In genomic region chr12:111068281-111068680, GRCh38 we compare ENCODE assay signal across 12 cellular contexts. TPM values are rescaled to one million over a fixed set of nuclear protein-coding genes. Genes with fewer than 3 reads are reported as not detected.
DNase-seq lines count a peak whose midpoint lies in the region; ATAC-seq and TF ChIP-seq lines count a peak whose summit lies in the region.
"Had no signal": no experiment of that assay in that cellular context is flagged by ENCODE, and none has a peak within 500 bp of the region (broad histone marks: within the 10 kb centered on the region; RNA-seq: fewer than 3 reads in every experiment).

No MANE protein-coding gene starts in this region.

- peak in 4 of 7 experiments; percentile 32 to 73 (median 54) for DNase-seq in CD8-positive, alpha-beta T cell
- DNase-seq in NCI-H2227 (lab: John Stamatoyannopoulos, UW; ENCODE audit: unreplicated experiment) (peak; percentile 60), neural crest cell (ENCODE audit: low read depth, low spot score) (peak; percentile 34), kidney glomerular epithelial cell (lab: John Stamatoyannopoulos, UW) (no peak), C1 segment of cervical spinal cord (lab: John Stamatoyannopoulos, UW) (no peak)
- DNase-seq in activated T-cell treated with anti-CD3 and anti-CD28 coated beads, Interleukin-2, amount 50 U/mL, for 72 hours: peak; percentile 6 to 14
- DNase-seq: Caco-2, mesendoderm, Peyer's patch, psoas muscle had no signal

- no peaks in the 10 kb centered on the region for H3K27me3 ChIP-seq in CD8-positive, alpha-beta T cell (ENCODE audit: insufficient read depth, low read length)
- H3K27me3 ChIP-seq: Peyer's patch had no signal

- H3K27ac Mint-ChIP-seq in CD8-positive, alpha-beta T cell: peak overlapping the region; percentile 76
- H3K27ac Mint-ChIP-seq in activated T-cell treated with anti-CD3 and anti-CD28 coated beads, Interleukin-2, amount 50 U/mL, for 72 hours: no peak overlapping the region
- H3K27ac Mint-ChIP-seq in neural crest cell (ENCODE audit: unreplicated experiment): peak overlapping the region; percentile 0

- POLR2A ChIA-PET in CD8-positive, alpha-beta T cell (lab: Charles Lee): interaction anchor here (1.3 kb wide), 1 partner anchor 12 kb away, joined by 3 read pairs; no protein-coding TSS in a partner anchor

- no peak overlapping the region for H3K27ac ChIP-seq in CD8-positive, alpha-beta T cell (ENCODE audit: low read depth, low read length)
- H3K27ac ChIP-seq: KMS-11, Peyer's patch, psoas muscle had no signal

- no peaks in the 10 kb centered on the region for H3K9me3 ChIP-seq in CD8-positive, alpha-beta T cell (ENCODE audit: low read length)
- H3K9me3 ChIP-seq: Peyer's patch, psoas muscle had no signal

- H3K36me3 ChIP-seq in CD8-positive, alpha-beta T cell (ENCODE audit: insufficient read depth, low read length): no peaks in the 10 kb centered on the region
- H3K36me3 ChIP-seq: Peyer's patch had no signal

- no peaks in the 10 kb centered on the region for H3K27me3 Mint-ChIP-seq in CD8-positive, alpha-beta T cell (ENCODE audit: low read depth)
- H3K27me3 Mint-ChIP-seq in activated T-cell treated with anti-CD3 and anti-CD28 coated beads, Interleukin-2, amount 50 U/mL, for 72 hours (ENCODE audit: low read depth): peaks cover 5% of the 10 kb centered on the region
- H3K27me3 Mint-ChIP-seq in neural crest cell (ENCODE audit: low read depth): no peaks in the 10 kb centered on the region

- CTCF ChIA-PET in CD8-positive, alpha-beta T cell (lab: Charles Lee): interaction anchor here (1.0 kb wide), 1 partner anchor 10 kb away, joined by 3 read pairs; no protein-coding TSS in a partner anchor

- TF ChIP-seq CTCF in CD8-positive, alpha-beta T cell (IDR thresholded peaks at IDR 0.05): no peak
- no peak for TF ChIP-seq CTCF in neural crest cell (conservative IDR thresholded peaks at IDR 0.05)

- H3K9me3 Mint-ChIP-seq in CD8-positive, alpha-beta T cell: no peaks in the 10 kb centered on the region
- peaks cover 0 to 2% of the 10 kb centered on the region in 2 donors for H3K9me3 Mint-ChIP-seq in activated T-cell treated with anti-CD3 and anti-CD28 coated beads, Interleukin-2, amount 50 U/mL, for 72 hours
- H3K9me3 Mint-ChIP-seq in neural crest cell: no peaks in the 10 kb centered on the region

- H3K36me3 Mint-ChIP-seq in CD8-positive, alpha-beta T cell: no peaks in the 10 kb centered on the region
- no peaks in the 10 kb centered on the region for H3K36me3 Mint-ChIP-seq in activated T-cell treated with anti-CD3 and anti-CD28 coated beads, Interleukin-2, amount 50 U/mL, for 72 hours (ENCODE audit: insufficient read depth in 2 of 2)
- no peaks in the 10 kb centered on the region for H3K36me3 Mint-ChIP-seq in neural crest cell (ENCODE audit: low read depth)

- H3K4me1 ChIP-seq in CD8-positive, alpha-beta T cell (ENCODE audit: insufficient read depth, low read length): peaks cover 13% of the 10 kb centered on the region
- H3K4me1 ChIP-seq: Caco-2, Peyer's patch, psoas muscle had no signal

- H3K4me1 Mint-ChIP-seq in CD8-positive, alpha-beta T cell (ENCODE audit: low read depth): peaks cover 21% of the 10 kb centered on the region
- peaks cover 27% of the 10 kb centered on the region for H3K4me1 Mint-ChIP-seq in activated T-cell treated with anti-CD3 and anti-CD28 coated beads, Interleukin-2, amount 50 U/mL, for 72 hours (ENCODE audit: low read depth)
- peaks cover 43% of the 10 kb centered on the region for H3K4me1 Mint-ChIP-seq in neural crest cell

- H3K4me3 ChIP-seq in CD8-positive, alpha-beta T cell (ENCODE audit: low read depth, low read length): no peak overlapping the region
- H3K4me3 ChIP-seq: Peyer's patch, psoas muscle had no signal

- intact Hi-C loops in CD8-positive, alpha-beta T cell (cut with DNase I, micrococcal nuclease): no loop called here

- H3K4me3 Mint-ChIP-seq in CD8-positive, alpha-beta T cell: peak overlapping the region; percentile 59
- peak overlapping the region; percentile 40 to 61 for H3K4me3 Mint-ChIP-seq in activated T-cell treated with anti-CD3 and anti-CD28 coated beads, Interleukin-2, amount 50 U/mL, for 72 hours
- peak overlapping the region; percentile 6 for H3K4me3 Mint-ChIP-seq in neural crest cell

- ATAC-seq in CD8-positive, alpha-beta T cell: peak; percentile 79
- peak in 1 of 2 donors; percentile 29 for ATAC-seq in activated T-cell treated with anti-CD3 and anti-CD28 coated beads, Interleukin-2, amount 50 U/mL, for 72 hours (replicated peaks in 1 of 2)
- ATAC-seq in GM21737 (IDR thresholded peaks at IDR 0.05; ENCODE audit: unreplicated experiment): no peak

RNA-seq across cellular contexts. Expression of gene CUX2, which starts 34.3 kb away (rescaled TPM):
- total RNA-seq in CD8-positive, alpha-beta T cell: under 1 TPM; 0.14 to 0.19 TPM
- total RNA-seq in activated T-cell treated with anti-CD3 and anti-CD28 coated beads, Interleukin-2, amount 50 U/mL, for 72 hours: under 1 TPM; 0.19 to 0.32 TPM
- 5.4 and 5.8 TPM in 2 replicates for total RNA-seq in neural crest cell
- total RNA-seq: Caco-2 had no signal

Comparison
In these comparisons a context has a peak if more than half of its experiments do, and no peak if none do; other contexts are left out.
1. DNase-seq: peak in CD8-positive, alpha-beta T cell (4 of 7), NCI-H2227 (single experiment), activated T-cell treated with anti-CD3 and anti-CD28 coated beads, Interleukin-2, amount 50 U/mL, for 72 hours (2 of 2) and neural crest cell (single experiment); none in kidney glomerular epithelial cell (single experiment) and C1 segment of cervical spinal cord (0 of 14).
2. H3K4me3 Mint-ChIP-seq: peak in every context shown above with its lines; median percentile 59 in CD8-positive, alpha-beta T cell; 50 in activated T-cell treated with anti-CD3 and anti-CD28 coated beads, Interleukin-2, amount 50 U/mL, for 72 hours; 6 in neural crest cell.